ENCODE assay signal across 10 cellular contexts in genomic region chr15:70245932-70246622, GRCh38.
DNase-seq lines count a peak whose midpoint lies in the region; ATAC-seq, FAIRE-seq and TF ChIP-seq lines count a peak whose summit lies in the region.
"Had no signal": no experiment of that assay in that cellular context is flagged by ENCODE, and none has a peak within 500 bp of the region (broad histone marks: within the 10 kb centered on the region; RNA-seq: fewer than 3 reads in every experiment).

No MANE protein-coding gene starts in this region.

- peaks cover 31 to 63% (median 47%) of the 10 kb centered on the region in 7 donors for H3K4me1 Mint-ChIP-seq in naive thymus-derived CD4-positive, alpha-beta T cell
- H3K4me1 Mint-ChIP-seq in activated CD4-positive, alpha-beta T cell treated with anti-CD3 and anti-CD28 coated beads for 36 hours = peaks cover 34% of the 10 kb centered on the region
- peaks cover 27% of the 10 kb centered on the region for H3K4me1 Mint-ChIP-seq in endothelial cell (ENCODE audit: unreplicated experiment)

- peak; percentile 89 for ATAC-seq in naive thymus-derived CD4-positive, alpha-beta T cell
- ATAC-seq in activated CD4-positive, alpha-beta T cell treated with anti-CD3 and anti-CD28 coated beads for 36 hours = no peak
- no peak for ATAC-seq in GM19351 (IDR thresholded peaks at IDR 0.05; ENCODE audit: unreplicated experiment)

- no peak overlapping the region for H3K4me3 ChIP-seq in bronchial epithelial cell (ENCODE audit: low read depth, low read length)
- no peak overlapping the region for H3K4me3 ChIP-seq in naive thymus-derived CD4-positive, alpha-beta T cell (ENCODE audit: low read length)
- H3K4me3 ChIP-seq: coronary artery had no signal

- in situ Hi-C loops in Caki2 (cut with HindIII; ENCODE audit: low pct_unique_long_range_greater_than_20kb, low sequenced_read_pairs) = no loop called here

- H3K4me3 Mint-ChIP-seq in naive thymus-derived CD4-positive, alpha-beta T cell = no peak overlapping the region
- H3K4me3 Mint-ChIP-seq in activated CD4-positive, alpha-beta T cell treated with anti-CD3 and anti-CD28 coated beads for 36 hours = no peak overlapping the region
- H3K4me3 Mint-ChIP-seq in endothelial cell (ENCODE audit: unreplicated experiment) = no peak overlapping the region

- DNase-seq in Caki2 (ENCODE audit: low read depth) = peak; percentile 49
- DNase-seq in LHCN-M2 (ENCODE audit: low read depth) = peak; percentile 71
- DNase-seq in bronchial epithelial cell (ENCODE audit: low read depth) = peak; percentile 63
- DNase-seq in naive thymus-derived CD4-positive, alpha-beta T cell = no peak
- no peak for DNase-seq in activated CD4-positive, alpha-beta T cell treated with anti-CD3 and anti-CD28 coated beads for 36 hours
- DNase-seq in stimulated activated CD8-positive, alpha-beta memory T cell treated with anti-CD3 and anti-CD28 coated beads, Interleukin-4, amount 100 ng/mL, for 48 hours = no peak
- DNase-seq in endothelial cell (ENCODE audit: low spot score) = no peak
- DNase-seq: NCI-H146 had no signal

- H3K4me1 ChIP-seq in naive thymus-derived CD4-positive, alpha-beta T cell (ENCODE audit: control insufficient read depth in 2 of 2, insufficient read depth in 2 of 2, low read length in 2 of 2) = peaks cover 0 to 16% of the 10 kb centered on the region in 2 donors

- TF ChIP-seq CTCF in bronchial epithelial cell (IDR thresholded peaks at IDR 0.05; ENCODE audit: insufficient read depth, low read length, severe bottlenecking) = no peak
- TF ChIP-seq CTCF in endothelial cell (IDR thresholded peaks at IDR 0.05; ENCODE audit: unreplicated experiment) = no peak

- no peaks in the 10 kb centered on the region for H3K9me3 ChIP-seq in naive thymus-derived CD4-positive, alpha-beta T cell (ENCODE audit: control insufficient read depth in 2 of 3, low read length in 3 of 3)

- no peaks in the 10 kb centered on the region for H3K36me3 Mint-ChIP-seq in naive thymus-derived CD4-positive, alpha-beta T cell
- no peaks in the 10 kb centered on the region for H3K36me3 Mint-ChIP-seq in activated CD4-positive, alpha-beta T cell treated with anti-CD3 and anti-CD28 coated beads for 36 hours (ENCODE audit: low read depth)
- no peaks in the 10 kb centered on the region for H3K36me3 Mint-ChIP-seq in endothelial cell (ENCODE audit: low read depth, unreplicated experiment)

- peaks cover 9% of the 10 kb centered on the region for H3K27me3 ChIP-seq in bronchial epithelial cell (ENCODE audit: control insufficient read depth, insufficient read depth, low read length)
- no peaks in the 10 kb centered on the region for H3K27me3 ChIP-seq in naive thymus-derived CD4-positive, alpha-beta T cell (ENCODE audit: control insufficient read depth in 2 of 2, insufficient read depth in 2 of 2, low read length in 2 of 2)

- POLR2A ChIA-PET in naive thymus-derived CD4-positive, alpha-beta T cell (lab: Charles Lee) = interaction anchor here (0.5 kb wide), 1 partner anchor 302 kb away, joined by 4 read pairs; no protein-coding TSS in a partner anchor
- POLR2A ChIA-PET in activated CD4-positive, alpha-beta T cell treated with anti-CD3 and anti-CD28 coated beads for 36 hours (lab: Charles Lee) = interaction anchor here (0.6 kb wide), 1 partner anchor 159 kb away, joined by 3 read pairs; no protein-coding TSS in a partner anchor

- intact Hi-C loops in naive thymus-derived CD4-positive, alpha-beta T cell (cut with micrococcal nuclease) = loop anchor here in 1 of 2 donors (2.0 kb wide), 1 partner anchor 13 kb away; no protein-coding TSS in a partner anchor
- intact Hi-C loops in activated CD4-positive, alpha-beta T cell treated with anti-CD3 and anti-CD28 coated beads for 36 hours (cut with DNase I, micrococcal nuclease) = no loop called here

- H3K27ac Mint-ChIP-seq in naive thymus-derived CD4-positive, alpha-beta T cell = no peak overlapping the region
- no peak overlapping the region for H3K27ac Mint-ChIP-seq in activated CD4-positive, alpha-beta T cell treated with anti-CD3 and anti-CD28 coated beads for 36 hours
- H3K27ac Mint-ChIP-seq in endothelial cell (ENCODE audit: unreplicated experiment) = no peak overlapping the region

- peaks cover 0 to 7% (median 0%) of the 10 kb centered on the region in 5 donors for H3K27me3 Mint-ChIP-seq in naive thymus-derived CD4-positive, alpha-beta T cell
- H3K27me3 Mint-ChIP-seq in activated CD4-positive, alpha-beta T cell treated with anti-CD3 and anti-CD28 coated beads for 36 hours = no peaks in the 10 kb centered on the region
- H3K27me3 Mint-ChIP-seq in endothelial cell (ENCODE audit: unreplicated experiment) = peaks cover 5% of the 10 kb centered on the region

- H3K36me3 ChIP-seq in bronchial epithelial cell (ENCODE audit: control insufficient read depth, insufficient read depth, low read length) = no peaks in the 10 kb centered on the region
- no peaks in the 10 kb centered on the region for H3K36me3 ChIP-seq in naive thymus-derived CD4-positive, alpha-beta T cell (ENCODE audit: control insufficient read depth in 2 of 3, insufficient read depth in 3 of 3, low read length in 3 of 3)

- CTCF ChIA-PET in naive thymus-derived CD4-positive, alpha-beta T cell (lab: Charles Lee) = no interaction called here
- CTCF ChIA-PET in activated CD4-positive, alpha-beta T cell treated with anti-CD3 and anti-CD28 coated beads for 36 hours (lab: Charles Lee) = no interaction called here

- no peak overlapping the region for H3K27ac ChIP-seq in naive thymus-derived CD4-positive, alpha-beta T cell (ENCODE audit: low read depth, low read length)
- H3K27ac ChIP-seq: coronary artery had no signal

- no peak for FAIRE-seq in bronchial epithelial cell (lab: Jason Lieb, UNC)

- H3K9me3 Mint-ChIP-seq in naive thymus-derived CD4-positive, alpha-beta T cell = no peaks in the 10 kb centered on the region
- H3K9me3 Mint-ChIP-seq in activated CD4-positive, alpha-beta T cell treated with anti-CD3 and anti-CD28 coated beads for 36 hours (ENCODE audit: low read depth) = no peaks in the 10 kb centered on the region
- no peaks in the 10 kb centered on the region for H3K9me3 Mint-ChIP-seq in endothelial cell (ENCODE audit: unreplicated experiment)

Comparison
In these comparisons a context has a peak if more than half of its experiments do, and no peak if none do; other contexts are left out.
1. DNase-seq: peak in Caki2 (single experiment), LHCN-M2 (single experiment) and bronchial epithelial cell (single experiment); none in naive thymus-derived CD4-positive, alpha-beta T cell (0 of 9), activated CD4-positive, alpha-beta T cell treated with anti-CD3 and anti-CD28 coated beads for 36 hours (single experiment), stimulated activated CD8-positive, alpha-beta memory T cell treated with anti-CD3 and anti-CD28 coated beads, Interleukin-4, amount 100 ng/mL, for 48 hours (single experiment) and endothelial cell (single experiment).